20 cellular contexts compared by ENCODE assay signal in genomic region chr16:51532551-51532950, GRCh38.
DNase-seq lines count a peak whose midpoint lies in the region; ATAC-seq and TF ChIP-seq lines count a peak whose summit lies in the region.
"Had no signal": no experiment of that assay in that cellular context is flagged by ENCODE, and none has a peak within 500 bp of the region (broad histone marks: within the 10 kb centered on the region; RNA-seq: fewer than 3 reads in every experiment).

No MANE protein-coding gene starts in this region.

- peak; percentile 44 for DNase-seq in HPDE6-E6E7 (ENCODE audit: extremely low spot score)
- no peak for DNase-seq in RWPE2 (ENCODE audit: low spot score)
- peak; percentile 68 to 79 for DNase-seq in foreskin keratinocyte
- DNase-seq in NCI-H82 treated with DMSO at 0.1 percent for 48 hours (lab: John Stamatoyannopoulos, UW; ENCODE audit: unreplicated experiment) = no peak
- DNase-seq in naive thymus-derived CD4-positive, alpha-beta T cell = no peak
- DNase-seq in glutamatergic neuron = no peak
- DNase-seq: ACHN; BE2C; C1 segment of cervical spinal cord; CD4-positive, CD25-positive, alpha-beta regulatory T cell; CD8-positive, alpha-beta memory T cell; COR-L47; DMS 273 treated with DMSO at 0.1 percent for 48 hours; DMS53; DND-41; EL; GM23248; IMR-90 had no signal

- no peaks in the 10 kb centered on the region for H3K9me3 ChIP-seq in RWPE2 (ENCODE audit: severe bottlenecking)
- H3K9me3 ChIP-seq in naive thymus-derived CD4-positive, alpha-beta T cell (ENCODE audit: control insufficient read depth in 2 of 3, low read length in 3 of 3) = no peaks in the 10 kb centered on the region
- H3K9me3 ChIP-seq: BE2C, HAP-1 had no signal

- no peaks in the 10 kb centered on the region for H3K36me3 Mint-ChIP-seq in naive thymus-derived CD4-positive, alpha-beta T cell
- H3K36me3 Mint-ChIP-seq in glutamatergic neuron (ENCODE audit: unreplicated experiment) = peaks cover 8% of the 10 kb centered on the region
- H3K36me3 Mint-ChIP-seq: CD4-positive, CD25-positive, alpha-beta regulatory T cell; CD8-positive, alpha-beta memory T cell had no signal

- POLR2A ChIA-PET in naive thymus-derived CD4-positive, alpha-beta T cell (lab: Charles Lee) = no interaction called here

- H3K4me3 ChIP-seq in RWPE2 (ENCODE audit: severe bottlenecking) = no peak overlapping the region
- no peak overlapping the region for H3K4me3 ChIP-seq in naive thymus-derived CD4-positive, alpha-beta T cell (ENCODE audit: low read length)
- H3K4me3 ChIP-seq: GM23248, HAP-1 had no signal

- intact Hi-C loops in naive thymus-derived CD4-positive, alpha-beta T cell (cut with micrococcal nuclease) = no loop called here

- no peaks in the 10 kb centered on the region for H3K27me3 ChIP-seq in RWPE2 (ENCODE audit: insufficient read depth, poor library complexity, severe bottlenecking)
- no peaks in the 10 kb centered on the region for H3K27me3 ChIP-seq in foreskin keratinocyte
- H3K27me3 ChIP-seq in naive thymus-derived CD4-positive, alpha-beta T cell (ENCODE audit: control insufficient read depth in 2 of 2, insufficient read depth in 2 of 2, low read length in 2 of 2) = no peaks in the 10 kb centered on the region
- H3K27me3 ChIP-seq: BE2C had no signal

- no peak overlapping the region for H3K4me3 Mint-ChIP-seq in naive thymus-derived CD4-positive, alpha-beta T cell
- no peak overlapping the region for H3K4me3 Mint-ChIP-seq in glutamatergic neuron (ENCODE audit: unreplicated experiment)
- H3K4me3 Mint-ChIP-seq: CD4-positive, CD25-positive, alpha-beta regulatory T cell; CD8-positive, alpha-beta memory T cell had no signal

- H3K27ac ChIP-seq in RWPE2 (ENCODE audit: poor library complexity, severe bottlenecking) (no peak overlapping the region), foreskin keratinocyte (peak overlapping the region; percentile 25)
- no peak overlapping the region for H3K27ac ChIP-seq in naive thymus-derived CD4-positive, alpha-beta T cell (ENCODE audit: low read depth, low read length)
- H3K27ac ChIP-seq: GM23248, HL-60 had no signal

- peak; percentile 67 for ATAC-seq in RWPE2 (ENCODE audit: low read depth)
- ATAC-seq in foreskin keratinocyte = peak; percentile 98
- ATAC-seq in naive thymus-derived CD4-positive, alpha-beta T cell = no peak

- H3K4me1 ChIP-seq in RWPE2 (ENCODE audit: insufficient read depth, poor library complexity, severe bottlenecking) = peaks cover 7% of the 10 kb centered on the region
- peaks cover 4% of the 10 kb centered on the region for H3K4me1 ChIP-seq in foreskin keratinocyte
- no peaks in the 10 kb centered on the region for H3K4me1 ChIP-seq in naive thymus-derived CD4-positive, alpha-beta T cell (ENCODE audit: control insufficient read depth in 2 of 2, insufficient read depth in 2 of 2, low read length in 2 of 2)
- H3K4me1 ChIP-seq: BE2C, HAP-1 had no signal

- no peaks in the 10 kb centered on the region for H3K4me1 Mint-ChIP-seq in naive thymus-derived CD4-positive, alpha-beta T cell
- peaks cover 7% of the 10 kb centered on the region for H3K4me1 Mint-ChIP-seq in glutamatergic neuron (ENCODE audit: low read depth, unreplicated experiment)
- H3K4me1 Mint-ChIP-seq: CD4-positive, CD25-positive, alpha-beta regulatory T cell; CD8-positive, alpha-beta memory T cell had no signal

- CTCF ChIA-PET in naive thymus-derived CD4-positive, alpha-beta T cell (lab: Charles Lee) = no interaction called here

- H3K27ac Mint-ChIP-seq in naive thymus-derived CD4-positive, alpha-beta T cell = no peak overlapping the region
- H3K27ac Mint-ChIP-seq in glutamatergic neuron (ENCODE audit: unreplicated experiment) = no peak overlapping the region
- H3K27ac Mint-ChIP-seq: CD4-positive, CD25-positive, alpha-beta regulatory T cell; CD8-positive, alpha-beta memory T cell had no signal

- H3K9me3 Mint-ChIP-seq in naive thymus-derived CD4-positive, alpha-beta T cell = peaks cover 0 to 19% (median 6%) of the 10 kb centered on the region in 11 donors
- peaks cover 2% of the 10 kb centered on the region for H3K9me3 Mint-ChIP-seq in glutamatergic neuron (ENCODE audit: unreplicated experiment)

- no peaks in the 10 kb centered on the region for H3K27me3 Mint-ChIP-seq in naive thymus-derived CD4-positive, alpha-beta T cell
- H3K27me3 Mint-ChIP-seq in glutamatergic neuron (ENCODE audit: unreplicated experiment) = no peaks in the 10 kb centered on the region
- H3K27me3 Mint-ChIP-seq: CD4-positive, CD25-positive, alpha-beta regulatory T cell had no signal

- TF ChIP-seq CTCF in RWPE2 (IDR thresholded peaks at IDR 0.05; ENCODE audit: poor library complexity, severe bottlenecking) (no peak), foreskin keratinocyte (conservative IDR thresholded peaks at IDR 0.05) (no peak), glutamatergic neuron (IDR thresholded peaks at IDR 0.05; ENCODE audit: partially characterized antibody, unreplicated experiment) (no peak)

- H3K36me3 ChIP-seq in RWPE2 (ENCODE audit: low read depth) = no peaks in the 10 kb centered on the region
- no peaks in the 10 kb centered on the region for H3K36me3 ChIP-seq in naive thymus-derived CD4-positive, alpha-beta T cell (ENCODE audit: control insufficient read depth in 2 of 3, insufficient read depth in 3 of 3, low read length in 3 of 3)
- H3K36me3 ChIP-seq: BE2C, HAP-1 had no signal

Comparison
In these comparisons a context has a peak if more than half of its experiments do, and no peak if none do; other contexts are left out.
1. DNase-seq: peak in HPDE6-E6E7 (single experiment) and foreskin keratinocyte (2 of 2); none in RWPE2 (single experiment), NCI-H82 treated with DMSO at 0.1 percent for 48 hours (single experiment), naive thymus-derived CD4-positive, alpha-beta T cell (0 of 9) and glutamatergic neuron (single experiment).